31 cellular contexts compared by ENCODE assay signal in genomic region chr4:102557636-102558035, GRCh38.
"Had no signal": no experiment of that assay in that cellular context is flagged by ENCODE, and none has a peak within 500 bp of the region (broad histone marks: within the 10 kb centered on the region; RNA-seq: fewer than 3 reads in every experiment).

No MANE protein-coding gene starts in this region.

- H3K27ac ChIP-seq: ascending aorta, brain microvascular endothelial cell, esophagus muscularis mucosa, heart right ventricle, WERI-Rb-1 had no signal

- H3K27ac Mint-ChIP-seq: activated CD4-positive, alpha-beta memory T cell treated with anti-CD3 and anti-CD28 coated beads, Interleukin-2, amount 10 ng/mL, durations not matched to agents 7 days and 5 days; activated CD4-positive, alpha-beta T cell treated with anti-CD3 and anti-CD28 coated beads, Interleukin-2, amount 10 ng/mL, durations not matched to agents 7 days and 5 days; activated T-helper 17 cell treated with anti-CD3 and anti-CD28 coated beads, Interleukin-2, amount 50 U/mL, for 72 hours; effector memory CD8-positive, alpha-beta T cell; T-helper 17 cell; T-helper 2 cell treated with Interferon-gamma antibody and Interleukin-4, amounts not matched to agents 5 μg/mL and 100 μg/mL, for 36 hours had no signal

- H3K9me3 Mint-ChIP-seq: activated B cell treated with CpG ODN at 0.5 μM for 24 hours; activated CD4-positive, alpha-beta memory T cell treated with anti-CD3 and anti-CD28 coated beads, Interleukin-2, amount 10 ng/mL, durations not matched to agents 7 days and 5 days; activated T-cell treated with anti-CD3 and anti-CD28 coated beads, Interleukin-2, amount 50 U/mL, for 4 hours; activated T-helper 17 cell treated with anti-CD3 and anti-CD28 coated beads, Interleukin-2, amount 50 U/mL, for 72 hours; effector memory CD8-positive, alpha-beta T cell; T-helper 2 cell treated with Interferon-gamma antibody and Interleukin-4, amounts not matched to agents 5 μg/mL and 100 μg/mL, for 36 hours had no signal

- H3K4me1 ChIP-seq: ascending aorta had no signal

- DNase-seq: activated B cell treated with CpG ODN at 0.5 μM for 24 hours; activated CD4-positive, alpha-beta memory T cell treated with anti-CD3 and anti-CD28 coated beads, Interleukin-2, amount 10 ng/mL, durations not matched to agents 7 days and 5 days; activated CD4-positive, alpha-beta T cell treated with anti-CD3 and anti-CD28 coated beads, Interleukin-2, amount 10 ng/mL, durations not matched to agents 7 days and 5 days; activated CD4-positive, alpha-beta T cell treated with anti-CD3 and anti-CD28 coated beads, Interleukin-2, amount 50 U/mL, for 4 hours; activated CD8-positive, alpha-beta memory T cell treated with anti-CD3 and anti-CD28 coated beads, Interleukin-2, amount 50 U/mL, for 48 hours; activated effector memory CD4-positive, alpha-beta T cell treated with Interleukin-2 at 50 U/mL for 16 hours; activated gamma-delta T cell treated with Interleukin-2 at 50 U/mL for 16 hours; activated naive CD4-positive, alpha-beta T cell treated with anti-CD3 and anti-CD28 coated beads, Interleukin-2, amount 50 U/mL, for 16 hours; activated naive CD4-positive, alpha-beta T cell treated with Interleukin-2 at 50 U/mL for 16 hours; activated T-cell treated with anti-CD3 and anti-CD28 coated beads for 4 hours; activated T-cell treated with anti-CD3 and anti-CD28 coated beads, Interleukin-2, amount 50 U/mL, for 4 hours; brain microvascular endothelial cell; caudate nucleus; cortex of kidney; dermis blood vessel endothelial cell; effector CD4-positive, alpha-beta T cell; effector memory CD8-positive, alpha-beta T cell; erythroblast; foreskin melanocyte; heart right ventricle; T-helper 1 cell; T-helper 17 cell; T1000; WERI-Rb-1 had no signal

- H3K27me3 ChIP-seq: ascending aorta, brain microvascular endothelial cell, esophagus muscularis mucosa, gastroesophageal sphincter, heart right ventricle had no signal

- H3K4me3 ChIP-seq: ascending aorta, esophagus muscularis mucosa, gastroesophageal sphincter, heart right ventricle had no signal

- H3K9me3 ChIP-seq: ascending aorta, esophagus muscularis mucosa, gastroesophageal sphincter, heart right ventricle had no signal

- FAIRE-seq: colon had no signal

- H3K4me3 Mint-ChIP-seq: activated CD4-positive, alpha-beta memory T cell treated with anti-CD3 and anti-CD28 coated beads, Interleukin-2, amount 10 ng/mL, durations not matched to agents 7 days and 5 days; activated CD4-positive, alpha-beta T cell treated with anti-CD3 and anti-CD28 coated beads, Interleukin-2, amount 10 ng/mL, durations not matched to agents 7 days and 5 days; activated naive CD8-positive, alpha-beta T cell; activated T-cell treated with anti-CD3 and anti-CD28 coated beads, Interleukin-2, amount 50 U/mL, for 4 hours; effector memory CD8-positive, alpha-beta T cell; T-helper 2 cell treated with Interferon-gamma antibody and Interleukin-4, amounts not matched to agents 5 μg/mL and 100 μg/mL, for 36 hours had no signal

- H3K27me3 Mint-ChIP-seq: activated B cell treated with CpG ODN at 0.5 μM for 24 hours; activated CD4-positive, alpha-beta memory T cell treated with anti-CD3 and anti-CD28 coated beads, Interleukin-2, amount 10 ng/mL, durations not matched to agents 7 days and 5 days; activated CD4-positive, alpha-beta T cell treated with anti-CD3 and anti-CD28 coated beads, Interleukin-2, amount 10 ng/mL, durations not matched to agents 7 days and 5 days; activated naive CD8-positive, alpha-beta T cell; activated T-helper 17 cell treated with anti-CD3 and anti-CD28 coated beads, Interleukin-2, amount 50 U/mL, for 72 hours; effector memory CD8-positive, alpha-beta T cell; T-helper 17 cell had no signal

- H3K36me3 ChIP-seq: ascending aorta, brain microvascular endothelial cell, esophagus muscularis mucosa, gastroesophageal sphincter, WERI-Rb-1 had no signal

- ATAC-seq: effector memory CD8-positive, alpha-beta T cell; gastroesophageal sphincter; heart right ventricle; T-helper 17 cell had no signal
